2 cellular contexts compared by ENCODE assay signal in the genomic region with DNA sequence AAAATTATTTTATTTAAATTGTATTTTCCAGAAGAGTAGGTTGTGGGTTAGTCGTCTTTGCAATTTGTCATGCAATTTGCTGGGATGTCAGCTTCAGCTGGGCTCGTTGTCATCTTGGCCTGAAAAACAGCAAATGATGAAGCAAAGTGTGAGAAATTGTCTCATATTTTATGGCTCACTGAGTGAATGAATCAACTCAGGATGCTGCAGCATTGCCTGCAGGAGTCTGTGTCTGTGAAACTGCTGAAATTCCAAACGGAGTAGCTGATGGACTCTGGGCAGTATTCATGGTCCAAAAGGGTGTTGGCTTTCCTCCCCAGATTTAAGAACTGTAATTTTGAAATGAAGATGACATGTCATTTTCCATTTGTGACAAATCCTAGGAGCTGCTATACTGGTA.
TF ChIP-seq lines count a peak whose summit lies in the region.

No MANE protein-coding gene starts in this region.

TF ChIP-seq in endothelial cell of umbilical vein, 7 proteins besides CTCF, POLR2A, EP300 and RAD21:
- TF ChIP-seq FOS (IDR thresholded peaks at IDR 0.05; ENCODE audit: borderline replicate concordance, insufficient read depth, low read length) (no peak), MAX (IDR thresholded peaks at IDR 0.05; ENCODE audit: insufficient read depth, insufficient read length) (no peak), MYC (IDR thresholded peaks at IDR 0.05; ENCODE audit: low read depth, low read length) (no peak), GATA2 (IDR thresholded peaks at IDR 0.05; ENCODE audit: insufficient read depth, insufficient read length, low read depth, low read length) (no peak), POLR2AphosphoS5 (IDR thresholded peaks at IDR 0.05; ENCODE audit: insufficient read depth, low read depth, low read length) (no peak), EZH2 (IDR thresholded peaks at IDR 0.05; ENCODE audit: borderline replicate concordance, low read depth, low read length, severe bottlenecking) (no peak), JUN (IDR thresholded peaks at IDR 0.05; ENCODE audit: borderline replicate concordance, insufficient read depth, insufficient read length, low read depth) (no peak)

TF ChIP-seq in neural cell, 6 proteins besides CTCF, POLR2A, EP300 and RAD21 (continued from another document):
- TF ChIP-seq POLR2AphosphoS5 (IDR thresholded peaks at IDR 0.05), result peak; percentile 30
